In the genomic region with DNA sequence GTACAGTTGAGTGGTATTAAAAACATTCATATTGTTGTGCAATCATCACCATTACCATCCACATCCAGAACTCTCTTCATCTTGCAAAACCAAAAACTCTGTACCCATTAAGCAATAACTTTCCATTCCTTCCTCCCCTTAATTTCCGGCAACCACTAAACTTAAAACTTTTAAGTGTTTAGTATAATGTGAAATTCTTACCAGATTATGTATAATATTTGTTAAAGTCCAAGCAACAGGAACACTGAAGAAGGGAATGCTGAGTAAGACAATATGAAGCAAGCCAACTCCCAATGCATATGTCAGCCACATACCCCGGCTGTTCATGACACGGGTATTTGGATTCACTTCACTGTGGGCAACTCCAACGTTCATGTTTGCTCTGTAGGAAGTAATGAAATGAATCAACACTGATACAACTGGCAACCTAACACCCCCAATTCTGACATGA, we compare ENCODE assay signal across 10 cellular contexts. TPM values are rescaled to one million over a fixed set of nuclear protein-coding genes. Genes with fewer than 3 reads are reported as not detected.
A peak's percentile ranks its signal among the peaks of the same experiment; 100 is the strongest.
DNase-seq lines count a peak whose midpoint lies in the region; ATAC-seq and TF ChIP-seq lines count a peak whose summit lies in the region.
"Had no signal": no experiment of that assay in that cellular context is flagged by ENCODE, and none has a peak within 500 bp of the region (broad histone marks: within the 10 kb centered on the region; RNA-seq: fewer than 3 reads in every experiment).

No MANE protein-coding gene starts in this region.

- no peaks in the 10 kb centered on the region for H3K27me3 Mint-ChIP-seq in CD4-positive, CD25-positive, alpha-beta regulatory T cell

- peak overlapping the region; percentile 96 to 98 (median 97) for H3K4me3 Mint-ChIP-seq in CD4-positive, CD25-positive, alpha-beta regulatory T cell

- no peaks in the 10 kb centered on the region for H3K27me3 ChIP-seq in CD4-positive, CD25-positive, alpha-beta regulatory T cell (ENCODE audit: control insufficient read depth, insufficient read depth, low read length)
- H3K27me3 ChIP-seq in Loucy (ENCODE audit: insufficient read depth, low read length, poor library complexity, severe bottlenecking) (no peaks in the 10 kb centered on the region), ascending aorta (no peaks in the 10 kb centered on the region), BE2C (no peaks in the 10 kb centered on the region)

- H3K4me2 ChIP-seq in Loucy (ENCODE audit: low read depth, low read length, poor library complexity, severe bottlenecking), result peak overlapping the region; percentile 97

- H3K4me1 Mint-ChIP-seq in CD4-positive, CD25-positive, alpha-beta regulatory T cell, result peaks cover 41 to 74% (median 49%) of the 10 kb centered on the region in 4 donors

- peaks cover 90% of the 10 kb centered on the region for H3K79me2 ChIP-seq in Loucy (ENCODE audit: insufficient read depth, low read length)

- peak overlapping the region; percentile 76 for H3K9ac ChIP-seq in Loucy (ENCODE audit: low read depth, low read length, poor library complexity, severe bottlenecking)

- peak in 1 of 3 donors; percentile 30 for DNase-seq in CD4-positive, CD25-positive, alpha-beta regulatory T cell
- no peak for DNase-seq in ascending aorta (ENCODE audit: low spot score in 2 of 2)
- DNase-seq in NCI-H2081 treated with DMSO at 0.1 percent for 48 hours (lab: John Stamatoyannopoulos, UW), result no peak
- no peak for DNase-seq in BE2C
- no peak for DNase-seq in Ammon's horn (ENCODE audit: low spot score)
- DNase-seq: cortex of kidney; stimulated activated CD4-positive, alpha-beta T cell treated with anti-CD3 and anti-CD28 coated beads, Interleukin-4, amount 100 ng/mL, for 1 hour had no signal

- no peaks in the 10 kb centered on the region for H3K9me2 ChIP-seq in Loucy (replicated peaks; ENCODE audit: low read depth, low read length)

- H2AFZ ChIP-seq in Loucy (ENCODE audit: low read length), result no peak overlapping the region

- peaks cover 37% of the 10 kb centered on the region for H4K20me1 ChIP-seq in Loucy (ENCODE audit: insufficient read depth, low read length, poor library complexity, severe bottlenecking)

- peaks cover 35% of the 10 kb centered on the region for H3K36me3 ChIP-seq in CD4-positive, CD25-positive, alpha-beta regulatory T cell (ENCODE audit: control insufficient read depth, insufficient read depth, low read length)
- H3K36me3 ChIP-seq in Loucy (ENCODE audit: insufficient read depth, low read length), result peaks cover 25% of the 10 kb centered on the region
- H3K36me3 ChIP-seq in ascending aorta, result peaks cover 20 to 33% of the 10 kb centered on the region in 2 donors
- peaks cover 53% of the 10 kb centered on the region for H3K36me3 ChIP-seq in mesodermal cell (ENCODE audit: control insufficient read depth, insufficient read depth, low read length)
- H3K36me3 ChIP-seq in BE2C, result peaks cover 38% of the 10 kb centered on the region

- peak overlapping the region; percentile 95 for H3K27ac ChIP-seq in CD4-positive, CD25-positive, alpha-beta regulatory T cell (ENCODE audit: insufficient read depth, low read length, poor library complexity, severe bottlenecking)
- H3K27ac ChIP-seq in ascending aorta (peak overlapping the region; percentile 95 to 96), mesodermal cell (ENCODE audit: low read depth, low read length, severe bottlenecking) (no peak overlapping the region)

- TF ChIP-seq CTCF in Loucy (conservative IDR thresholded peaks at IDR 0.05; ENCODE audit: low read length) (no peak), ascending aorta (IDR thresholded peaks at IDR 0.05) (no peak), BE2C (IDR thresholded peaks at IDR 0.05; ENCODE audit: low read depth, low read length) (no peak)

- peaks cover 3% of the 10 kb centered on the region; the same call in 1 of the 2 replicates for H3F3A ChIP-seq in Loucy (ENCODE audit: low read depth)

- ATAC-seq in CD4-positive, CD25-positive, alpha-beta regulatory T cell (ENCODE audit: low read depth in 2 of 2), result no peak
- no peak for ATAC-seq in GM19455 (IDR thresholded peaks at IDR 0.05; ENCODE audit: unreplicated experiment)

- H3K4me1 ChIP-seq in CD4-positive, CD25-positive, alpha-beta regulatory T cell (ENCODE audit: control insufficient read depth, insufficient read depth, low read length, poor library complexity, severe bottlenecking), result peaks cover 38% of the 10 kb centered on the region
- H3K4me1 ChIP-seq in Loucy (ENCODE audit: insufficient read depth, low read length, poor library complexity, severe bottlenecking) (peaks cover 59% of the 10 kb centered on the region), ascending aorta (peaks cover 15 to 24% of the 10 kb centered on the region in 2 donors), mesodermal cell (ENCODE audit: control insufficient read depth, insufficient read depth, low read length, poor library complexity, severe bottlenecking) (no peaks in the 10 kb centered on the region), BE2C (no peaks in the 10 kb centered on the region)

- intact Hi-C loops in ascending aorta (cut with DNase I), result loop anchor here (5.0 kb wide), 1 partner anchor 750 kb away; a partner anchor contains a TSS

- peak overlapping the region; percentile 92 for H3K4me3 ChIP-seq in CD4-positive, CD25-positive, alpha-beta regulatory T cell (ENCODE audit: low read depth, low read length)
- peak overlapping the region; percentile 98 for H3K4me3 ChIP-seq in Loucy (ENCODE audit: low read length, poor library complexity, severe bottlenecking)
- H3K4me3 ChIP-seq in ascending aorta, result peak overlapping the region; percentile 81 to 91
- H3K4me3 ChIP-seq in mesodermal cell (ENCODE audit: extremely low read depth, insufficient read depth, low read length, poor library complexity, severe bottlenecking), result peak overlapping the region; percentile 68
- no peak overlapping the region for H3K4me3 ChIP-seq in BE2C (ENCODE audit: low read depth, low read length)

- peak overlapping the region; percentile 52 to 95 (median 64) for H3K27ac Mint-ChIP-seq in CD4-positive, CD25-positive, alpha-beta regulatory T cell

- WGBS in mesodermal cell (ENCODE audit: insufficient coverage in 2 of 2), 2 experiments, result no CpG with 5 or more reads among the region's 4 CpGs

- peaks cover 40% of the 10 kb centered on the region for H3K36me3 Mint-ChIP-seq in CD4-positive, CD25-positive, alpha-beta regulatory T cell

- no peaks in the 10 kb centered on the region for H3K9me3 ChIP-seq in CD4-positive, CD25-positive, alpha-beta regulatory T cell (ENCODE audit: control insufficient read depth in 2 of 2, low read length in 2 of 2)
- no peaks in the 10 kb centered on the region for H3K9me3 ChIP-seq in Loucy (ENCODE audit: insufficient read depth, low read depth, low read length)
- no peaks in the 10 kb centered on the region for H3K9me3 ChIP-seq in ascending aorta
- H3K9me3 ChIP-seq in mesodermal cell (ENCODE audit: control insufficient read depth, low read length), result no peaks in the 10 kb centered on the region
- H3K9me3 ChIP-seq in BE2C, result no peaks in the 10 kb centered on the region

- no peaks in the 10 kb centered on the region for H3K9me3 Mint-ChIP-seq in CD4-positive, CD25-positive, alpha-beta regulatory T cell

RNA-seq across cellular contexts. Expression of a gene that starts 1.9 kb away (rescaled TPM):
- total RNA-seq in CD4-positive, CD25-positive, alpha-beta regulatory T cell, result 141 TPM
- 10 to 100 TPM; 81.4 to 97.2 (median 87.5) TPM for polyA plus RNA-seq in CD4-positive, CD25-positive, alpha-beta regulatory T cell
- total RNA-seq in ascending aorta, result 68.6 TPM
- polyA plus RNA-seq in mesodermal cell (2013, experiment 1 of 2), result 68.2 TPM
- 66.0 TPM for polyA plus RNA-seq in mesodermal cell (2013, experiment 2 of 2)
- 68.6 TPM for polyA plus RNA-seq in BE2C (2012; ENCODE audit: insufficient read depth, insufficient read length, low read depth)

RNA-seq across cellular contexts. Expression of a gene that starts 2.0 kb away (rescaled TPM):
- total RNA-seq in CD4-positive, CD25-positive, alpha-beta regulatory T cell, result 24.3 TPM
- polyA plus RNA-seq in CD4-positive, CD25-positive, alpha-beta regulatory T cell, result 10 to 100 TPM; 10.1 to 12.7 (median 10.9) TPM
- 8.7 TPM for total RNA-seq in ascending aorta
- polyA plus RNA-seq in mesodermal cell (2013, experiment 1 of 2), result 20.8 TPM
- polyA plus RNA-seq in mesodermal cell (2013, experiment 2 of 2), result 25.9 TPM
- polyA plus RNA-seq in BE2C (2012; ENCODE audit: insufficient read depth, insufficient read length, low read depth), result 21.4 TPM

RNA-seq across cellular contexts. Expression of a gene that starts 19.7 kb away (rescaled TPM):
- 5.7 TPM for total RNA-seq in CD4-positive, CD25-positive, alpha-beta regulatory T cell
- polyA plus RNA-seq in CD4-positive, CD25-positive, alpha-beta regulatory T cell, result 10 to 100 TPM; 11.5 to 15.6 (median 15.3) TPM
- not detected for total RNA-seq in ascending aorta
- polyA plus RNA-seq in mesodermal cell (2013, experiment 1 of 2), result 13.1 TPM
- 13.6 TPM for polyA plus RNA-seq in mesodermal cell (2013, experiment 2 of 2)
- 11.1 TPM for polyA plus RNA-seq in BE2C (2012; ENCODE audit: insufficient read depth, insufficient read length, low read depth)
